ENCODE assay signal across 2 cellular contexts in the genomic region with DNA sequence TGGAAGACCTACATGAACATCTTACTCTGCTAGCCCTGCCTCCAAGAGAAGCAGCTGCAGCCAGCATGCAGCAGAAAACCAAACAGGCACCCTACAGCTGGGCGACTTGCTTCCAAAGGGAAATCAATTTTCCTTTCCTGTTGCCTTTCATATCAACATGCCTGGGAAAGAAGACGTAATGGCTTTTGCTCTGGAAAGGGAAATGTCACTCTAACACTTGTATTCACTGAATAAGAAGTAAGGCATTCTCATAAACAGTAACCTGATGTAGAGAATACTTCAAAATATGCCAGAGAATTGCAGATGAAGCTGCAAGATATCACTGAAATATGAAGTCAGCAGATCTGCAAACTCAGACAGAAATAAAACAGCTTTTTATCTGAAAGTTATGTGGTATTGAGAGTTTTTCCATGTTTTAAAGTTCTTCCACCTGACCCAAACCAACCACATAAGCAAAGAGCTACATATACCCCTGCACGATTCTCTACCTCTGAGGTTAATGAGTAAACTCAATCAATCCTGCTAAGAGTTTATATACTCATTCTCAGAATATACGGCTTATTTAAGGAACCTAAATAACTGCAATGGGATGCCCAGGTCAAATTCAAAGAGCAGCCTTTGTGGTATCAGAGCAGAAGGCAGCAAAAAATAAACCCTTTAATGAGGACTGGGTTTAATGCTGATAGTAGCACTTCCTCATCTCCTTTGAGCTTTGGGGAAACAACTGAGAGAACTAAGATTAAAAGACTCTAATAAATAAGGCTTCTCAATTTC.
TF ChIP-seq lines count a peak whose summit lies in the region.

No MANE protein-coding gene starts in this region.

TF ChIP-seq in GM23338, 12 proteins besides CTCF, POLR2A, EP300 and RAD21 (continued from another document and continues in another):
- TF ChIP-seq, protein P1, sequence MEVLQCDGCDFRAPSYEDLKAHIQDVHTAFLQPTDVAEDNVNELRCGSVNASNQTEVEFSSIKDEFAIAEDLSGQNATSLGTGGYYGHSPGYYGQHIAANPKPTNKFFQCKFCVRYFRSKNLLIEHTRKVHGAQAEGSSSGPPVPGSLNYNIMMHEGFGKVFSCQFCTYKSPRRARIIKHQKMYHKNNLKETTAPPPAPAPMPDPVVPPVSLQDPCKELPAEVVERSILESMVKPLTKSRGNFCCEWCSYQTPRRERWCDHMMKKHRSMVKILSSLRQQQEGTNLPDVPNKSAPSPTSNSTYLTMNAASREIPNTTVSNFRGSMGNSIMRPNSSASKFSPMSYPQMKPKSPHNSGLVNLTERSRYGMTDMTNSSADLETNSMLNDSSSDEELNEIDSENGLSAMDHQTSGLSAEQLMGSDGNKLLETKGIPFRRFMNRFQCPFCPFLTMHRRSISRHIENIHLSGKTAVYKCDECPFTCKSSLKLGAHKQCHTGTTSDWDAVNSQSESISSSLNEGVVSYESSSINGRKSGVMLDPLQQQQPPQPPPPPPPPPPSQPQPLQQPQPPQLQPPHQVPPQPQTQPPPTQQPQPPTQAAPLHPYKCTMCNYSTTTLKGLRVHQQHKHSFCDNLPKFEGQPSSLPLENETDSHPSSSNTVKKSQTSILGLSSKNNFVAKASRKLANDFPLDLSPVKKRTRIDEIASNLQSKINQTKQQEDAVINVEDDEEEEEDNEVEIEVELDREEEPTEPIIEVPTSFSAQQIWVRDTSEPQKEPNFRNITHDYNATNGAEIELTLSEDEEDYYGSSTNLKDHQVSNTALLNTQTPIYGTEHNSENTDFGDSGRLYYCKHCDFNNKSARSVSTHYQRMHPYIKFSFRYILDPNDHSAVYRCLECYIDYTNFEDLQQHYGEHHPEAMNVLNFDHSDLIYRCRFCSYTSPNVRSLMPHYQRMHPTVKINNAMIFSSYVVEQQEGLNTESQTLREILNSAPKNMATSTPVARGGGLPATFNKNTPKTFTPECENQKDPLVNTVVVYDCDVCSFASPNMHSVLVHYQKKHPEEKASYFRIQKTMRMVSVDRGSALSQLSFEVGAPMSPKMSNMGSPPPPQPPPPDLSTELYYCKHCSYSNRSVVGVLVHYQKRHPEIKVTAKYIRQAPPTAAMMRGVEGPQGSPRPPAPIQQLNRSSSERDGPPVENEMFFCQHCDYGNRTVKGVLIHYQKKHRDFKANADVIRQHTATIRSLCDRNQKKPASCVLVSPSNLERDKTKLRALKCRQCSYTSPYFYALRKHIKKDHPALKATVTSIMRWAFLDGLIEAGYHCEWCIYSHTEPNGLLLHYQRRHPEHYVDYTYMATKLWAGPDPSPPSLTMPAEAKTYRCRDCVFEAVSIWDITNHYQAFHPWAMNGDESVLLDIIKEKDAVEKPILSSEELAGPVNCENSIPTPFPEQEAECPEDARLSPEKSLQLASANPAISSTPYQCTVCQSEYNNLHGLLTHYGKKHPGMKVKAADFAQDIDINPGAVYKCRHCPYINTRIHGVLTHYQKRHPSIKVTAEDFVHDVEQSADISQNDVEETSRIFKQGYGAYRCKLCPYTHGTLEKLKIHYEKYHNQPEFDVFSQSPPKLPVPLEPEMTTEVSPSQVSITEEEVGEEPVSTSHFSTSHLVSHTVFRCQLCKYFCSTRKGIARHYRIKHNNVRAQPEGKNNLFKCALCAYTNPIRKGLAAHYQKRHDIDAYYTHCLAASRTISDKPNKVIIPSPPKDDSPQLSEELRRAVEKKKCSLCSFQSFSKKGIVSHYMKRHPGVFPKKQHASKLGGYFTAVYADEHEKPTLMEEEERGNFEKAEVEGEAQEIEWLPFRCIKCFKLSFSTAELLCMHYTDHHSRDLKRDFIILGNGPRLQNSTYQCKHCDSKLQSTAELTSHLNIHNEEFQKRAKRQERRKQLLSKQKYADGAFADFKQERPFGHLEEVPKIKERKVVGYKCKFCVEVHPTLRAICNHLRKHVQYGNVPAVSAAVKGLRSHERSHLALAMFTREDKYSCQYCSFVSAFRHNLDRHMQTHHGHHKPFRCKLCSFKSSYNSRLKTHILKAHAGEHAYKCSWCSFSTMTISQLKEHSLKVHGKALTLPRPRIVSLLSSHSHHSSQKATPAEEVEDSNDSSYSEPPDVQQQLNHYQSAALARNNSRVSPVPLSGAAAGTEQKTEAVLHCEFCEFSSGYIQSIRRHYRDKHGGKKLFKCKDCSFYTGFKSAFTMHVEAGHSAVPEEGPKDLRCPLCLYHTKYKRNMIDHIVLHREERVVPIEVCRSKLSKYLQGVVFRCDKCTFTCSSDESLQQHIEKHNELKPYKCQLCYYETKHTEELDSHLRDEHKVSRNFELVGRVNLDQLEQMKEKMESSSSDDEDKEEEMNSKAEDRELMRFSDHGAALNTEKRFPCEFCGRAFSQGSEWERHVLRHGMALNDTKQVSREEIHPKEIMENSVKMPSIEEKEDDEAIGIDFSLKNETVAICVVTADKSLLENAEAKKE (CRISPR knock-in tag; IDR thresholded peaks at IDR 0.05) = no peak
- TF ChIP-seq ZNF331 (CRISPR knock-in tag; IDR thresholded peaks at IDR 0.05; ENCODE audit: low read depth) (no peak), REST (IDR thresholded peaks at IDR 0.05; ENCODE audit: unreplicated experiment) (no peak), EZH2phosphoT487 (IDR thresholded peaks at IDR 0.05; ENCODE audit: unreplicated experiment) (no peak), ZNF114 (CRISPR knock-in tag; IDR thresholded peaks at IDR 0.05) (no peak), EZH2 (IDR thresholded peaks at IDR 0.05; ENCODE audit: low read depth, unreplicated experiment) (no peak)
- TF ChIP-seq, protein P2, sequence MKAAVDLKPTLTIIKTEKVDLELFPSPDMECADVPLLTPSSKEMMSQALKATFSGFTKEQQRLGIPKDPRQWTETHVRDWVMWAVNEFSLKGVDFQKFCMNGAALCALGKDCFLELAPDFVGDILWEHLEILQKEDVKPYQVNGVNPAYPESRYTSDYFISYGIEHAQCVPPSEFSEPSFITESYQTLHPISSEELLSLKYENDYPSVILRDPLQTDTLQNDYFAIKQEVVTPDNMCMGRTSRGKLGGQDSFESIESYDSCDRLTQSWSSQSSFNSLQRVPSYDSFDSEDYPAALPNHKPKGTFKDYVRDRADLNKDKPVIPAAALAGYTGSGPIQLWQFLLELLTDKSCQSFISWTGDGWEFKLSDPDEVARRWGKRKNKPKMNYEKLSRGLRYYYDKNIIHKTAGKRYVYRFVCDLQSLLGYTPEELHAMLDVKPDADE (IDR thresholded peaks at IDR 0.05) = no peak

TF ChIP-seq in liver, 16 proteins besides CTCF, POLR2A, EP300 and RAD21 (continued from another document):
- TF ChIP-seq, protein P3, sequence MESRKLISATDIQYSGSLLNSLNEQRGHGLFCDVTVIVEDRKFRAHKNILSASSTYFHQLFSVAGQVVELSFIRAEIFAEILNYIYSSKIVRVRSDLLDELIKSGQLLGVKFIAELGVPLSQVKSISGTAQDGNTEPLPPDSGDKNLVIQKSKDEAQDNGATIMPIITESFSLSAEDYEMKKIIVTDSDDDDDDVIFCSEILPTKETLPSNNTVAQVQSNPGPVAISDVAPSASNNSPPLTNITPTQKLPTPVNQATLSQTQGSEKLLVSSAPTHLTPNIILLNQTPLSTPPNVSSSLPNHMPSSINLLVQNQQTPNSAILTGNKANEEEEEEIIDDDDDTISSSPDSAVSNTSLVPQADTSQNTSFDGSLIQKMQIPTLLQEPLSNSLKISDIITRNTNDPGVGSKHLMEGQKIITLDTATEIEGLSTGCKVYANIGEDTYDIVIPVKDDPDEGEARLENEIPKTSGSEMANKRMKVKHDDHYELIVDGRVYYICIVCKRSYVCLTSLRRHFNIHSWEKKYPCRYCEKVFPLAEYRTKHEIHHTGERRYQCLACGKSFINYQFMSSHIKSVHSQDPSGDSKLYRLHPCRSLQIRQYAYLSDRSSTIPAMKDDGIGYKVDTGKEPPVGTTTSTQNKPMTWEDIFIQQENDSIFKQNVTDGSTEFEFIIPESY (IDR thresholded peaks at IDR 0.05) = no peak
- TF ChIP-seq FOXA1 (IDR thresholded peaks at IDR 0.05) (no peak), NR2F2 (IDR thresholded peaks at IDR 0.05) (no peak), MAX (IDR thresholded peaks at IDR 0.05) (no peak), HNF4A (conservative IDR thresholded peaks at IDR 0.05) (no peak)
